ENCODE assay signal across 8 cellular contexts in the genomic region with DNA sequence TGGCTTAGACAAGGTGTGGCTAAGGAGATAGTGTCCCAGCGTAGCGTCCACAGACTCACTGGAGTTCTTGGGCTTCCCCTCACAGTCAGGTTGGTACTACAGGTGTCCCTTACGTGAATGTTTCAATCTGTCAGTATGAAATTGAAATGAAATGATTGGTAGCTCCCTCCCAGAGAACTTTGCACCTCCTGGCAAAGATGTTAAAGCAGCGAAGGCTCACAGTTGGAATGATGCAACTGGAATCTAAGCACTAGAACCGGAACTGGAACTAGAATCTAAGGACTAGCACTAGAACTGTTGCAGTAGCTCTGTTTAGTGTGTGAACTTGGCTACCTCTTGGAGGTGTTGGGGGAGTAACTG. TPM values are rescaled to one million over a fixed set of nuclear protein-coding genes. Genes with fewer than 3 reads are reported as not detected.
A peak's percentile ranks its signal among the peaks of the same experiment; 100 is the strongest.
DNase-seq lines count a peak whose midpoint lies in the region; ATAC-seq, FAIRE-seq and TF ChIP-seq lines count a peak whose summit lies in the region.

No MANE protein-coding gene starts in this region.

- DNase-seq in H7 (peak; percentile 11), immature natural killer cell (no peak), tibial nerve (ENCODE audit: low spot score in 2 of 2) (no peak), GM12891 (ENCODE audit: insufficient read length, low spot score) (no peak)
- no peak for DNase-seq in activated CD4-positive, alpha-beta memory T cell treated with anti-CD3 and anti-CD28 coated beads, Interleukin-2, amount 10 ng/mL, durations not matched to agents 7 days and 5 days
- no peak for DNase-seq in activated CD4-positive, CD25-positive, alpha-beta regulatory T cell treated with anti-CD3 and anti-CD28 coated beads, Interleukin-2, amount 50 U/mL, for 72 hours

- CTCF ChIA-PET in activated CD4-positive, alpha-beta memory T cell treated with anti-CD3 and anti-CD28 coated beads, Interleukin-2, amount 10 ng/mL, durations not matched to agents 7 days and 5 days (lab: Charles Lee) = interaction anchor here (1.3 to 3.9 kb wide), 3 partner anchors 52 to 187 kb away, joined by 3 to 31 read pairs (median 4); a partner anchor contains a TSS

- H3K27me3 Mint-ChIP-seq in activated CD4-positive, alpha-beta memory T cell treated with anti-CD3 and anti-CD28 coated beads, Interleukin-2, amount 10 ng/mL, durations not matched to agents 7 days and 5 days = no peaks in the 10 kb centered on the region
- peaks cover 8 to 16% (median 10%) of the 10 kb centered on the region in 3 donors for H3K27me3 Mint-ChIP-seq in immature natural killer cell (ENCODE audit: low read depth in 3 of 3)

- H3K36me3 Mint-ChIP-seq in activated CD4-positive, alpha-beta memory T cell treated with anti-CD3 and anti-CD28 coated beads, Interleukin-2, amount 10 ng/mL, durations not matched to agents 7 days and 5 days (ENCODE audit: low read depth) = peaks cover 5% of the 10 kb centered on the region
- H3K36me3 Mint-ChIP-seq in immature natural killer cell = no peaks in the 10 kb centered on the region

- TF ChIP-seq CTCF in 22Rv1 (IDR thresholded peaks at IDR 0.05) = no peak
- TF ChIP-seq CTCF in tibial nerve (IDR thresholded peaks at IDR 0.05) = no peak

- H3K27me3 ChIP-seq in H7 (ENCODE audit: control insufficient read depth, insufficient read depth, low read length) (no peaks in the 10 kb centered on the region), tibial nerve (no peaks in the 10 kb centered on the region)

- H3K36me3 ChIP-seq in H7 (replicated peaks; ENCODE audit: control insufficient read depth, insufficient read depth, low read length) = no peaks in the 10 kb centered on the region
- no peaks in the 10 kb centered on the region for H3K36me3 ChIP-seq in tibial nerve

- peak overlapping the region; percentile 92 for H3K4me3 Mint-ChIP-seq in activated CD4-positive, alpha-beta memory T cell treated with anti-CD3 and anti-CD28 coated beads, Interleukin-2, amount 10 ng/mL, durations not matched to agents 7 days and 5 days
- peak overlapping the region; percentile 89 to 97 (median 93) for H3K4me3 Mint-ChIP-seq in immature natural killer cell

- peaks cover 0 to 52% (median 20%) of the 10 kb centered on the region in 4 donors for H3K4me1 ChIP-seq in tibial nerve

- ATAC-seq in GM18868 (IDR thresholded peaks at IDR 0.05; ENCODE audit: unreplicated experiment) = no peak

- H3K27ac Mint-ChIP-seq in activated CD4-positive, alpha-beta memory T cell treated with anti-CD3 and anti-CD28 coated beads, Interleukin-2, amount 10 ng/mL, durations not matched to agents 7 days and 5 days = no peak overlapping the region
- peak overlapping the region in 5 of 6 donors; percentile 92 to 98 (median 94) for H3K27ac Mint-ChIP-seq in immature natural killer cell

- H3K27ac ChIP-seq in 22Rv1 (peak overlapping the region; percentile 72), tibial nerve (peak overlapping the region in 2 of 4 donors; percentile 89 to 92)

- no peak for TF ChIP-seq EP300 in tibial nerve (IDR thresholded peaks at IDR 0.05)

- H3K4me1 Mint-ChIP-seq in activated CD4-positive, alpha-beta memory T cell treated with anti-CD3 and anti-CD28 coated beads, Interleukin-2, amount 10 ng/mL, durations not matched to agents 7 days and 5 days = peaks cover 42% of the 10 kb centered on the region
- H3K4me1 Mint-ChIP-seq in immature natural killer cell = peaks cover 42 to 52% of the 10 kb centered on the region in 2 donors

- POLR2A ChIA-PET in activated CD4-positive, alpha-beta memory T cell treated with anti-CD3 and anti-CD28 coated beads, Interleukin-2, amount 10 ng/mL, durations not matched to agents 7 days and 5 days (lab: Charles Lee) = interaction anchor here (1.4 to 4.6 kb wide), 7 partner anchors 9 to 357 kb away, joined by 4 to 47 read pairs (median 15); a partner anchor contains a TSS

- TF ChIP-seq POLR2A in tibial nerve (IDR thresholded peaks at IDR 0.05) (no peak), GM12891 (IDR thresholded peaks at IDR 0.05; ENCODE audit: low read depth, low read length) (no peak)

- H3K4me3 ChIP-seq in H7 (ENCODE audit: insufficient read depth, low read depth, low read length) (peak overlapping the region; percentile 88), tibial nerve (peak overlapping the region; percentile 59 to 92 (median 73))

- no peaks in the 10 kb centered on the region for H3K9me3 ChIP-seq in tibial nerve

- H3K9me3 Mint-ChIP-seq in activated CD4-positive, alpha-beta memory T cell treated with anti-CD3 and anti-CD28 coated beads, Interleukin-2, amount 10 ng/mL, durations not matched to agents 7 days and 5 days = no peaks in the 10 kb centered on the region
- no peaks in the 10 kb centered on the region for H3K9me3 Mint-ChIP-seq in immature natural killer cell

- 65 to 68% methylated on average over 5 of the region's 5 CpGs for WGBS in tibial nerve, 2 donors

- no peak for FAIRE-seq in GM12891 (lab: Jason Lieb, UNC)

TF ChIP-seq in GM12891, 5 proteins besides CTCF, POLR2A, EP300 and RAD21:
- TF ChIP-seq SPI1 (IDR thresholded peaks at IDR 0.05; ENCODE audit: low read depth, low read length) = no peak

RNA-seq across cellular contexts. Expression of a gene that starts 1.1 kb away (rescaled TPM):
- 21.8 and 26.7 TPM in 2 replicates for total RNA-seq in H7 (2014; rRNA removed; shearing (Covaris generic))
- total RNA-seq in activated CD4-positive, alpha-beta memory T cell treated with anti-CD3 and anti-CD28 coated beads, Interleukin-2, amount 10 ng/mL, durations not matched to agents 7 days and 5 days = 10 to 100 TPM in 1 of 2 experiments, 1 to 10 TPM in 1; 9.2 to 10.0 TPM
- polyA plus RNA-seq in immature natural killer cell = 1 to 10 TPM; 5.2 to 5.8 (median 5.5) TPM
- total RNA-seq in tibial nerve = 10 to 100 TPM in 2 of 4 donors, 1 to 10 TPM in 2; 6.5 to 12.9 (median 10.6) TPM
- 7.8 TPM for polyA plus RNA-seq in GM12891 (2012; ENCODE audit: low read depth, missing spikeins)

RNA-seq across cellular contexts. Expression of a gene that starts 1.4 kb away (rescaled TPM):
- 12.9 and 15.2 TPM in 2 replicates for total RNA-seq in H7 (2014; rRNA removed; shearing (Covaris generic))
- 10 to 100 TPM; 34.9 to 38.2 TPM for total RNA-seq in activated CD4-positive, alpha-beta memory T cell treated with anti-CD3 and anti-CD28 coated beads, Interleukin-2, amount 10 ng/mL, durations not matched to agents 7 days and 5 days
- polyA plus RNA-seq in immature natural killer cell = 10 to 100 TPM in 1 of 3 donors, 1 to 10 TPM in 2; 2.8 to 22.7 (median 8.4) TPM
- 10 to 100 TPM; 25.7 to 43.8 (median 29.2) TPM for total RNA-seq in tibial nerve
- 22.1 TPM for polyA plus RNA-seq in GM12891 (2012; ENCODE audit: low read depth, missing spikeins)

RNA-seq across cellular contexts. Expression of a gene that starts 52.9 kb away (rescaled TPM):
- total RNA-seq in H7 (2014; rRNA removed; shearing (Covaris generic)) = 36.0 and 40.8 TPM in 2 replicates
- 10 to 100 TPM; 34.3 to 38.5 TPM for total RNA-seq in activated CD4-positive, alpha-beta memory T cell treated with anti-CD3 and anti-CD28 coated beads, Interleukin-2, amount 10 ng/mL, durations not matched to agents 7 days and 5 days
- 100 to 1,000 TPM; 136 to 141 (median 137) TPM for polyA plus RNA-seq in immature natural killer cell
- total RNA-seq in tibial nerve = 10 to 100 TPM; 16.3 to 39.1 (median 26.8) TPM
- 41.6 TPM for polyA plus RNA-seq in GM12891 (2012; ENCODE audit: low read depth, missing spikeins)

RNA-seq across cellular contexts. Expression of a gene that starts 53.0 kb away (rescaled TPM):
- total RNA-seq in H7 (2014; rRNA removed; shearing (Covaris generic)) = 34.5 and 38.4 TPM in 2 replicates
- total RNA-seq in activated CD4-positive, alpha-beta memory T cell treated with anti-CD3 and anti-CD28 coated beads, Interleukin-2, amount 10 ng/mL, durations not matched to agents 7 days and 5 days = 10 to 100 TPM; 27.7 to 28.2 TPM
- 10 to 100 TPM; 17.7 to 25.6 (median 25.1) TPM for polyA plus RNA-seq in immature natural killer cell
- 10 to 100 TPM in 2 of 4 donors, 1 to 10 TPM in 2; 9.0 to 14.4 (median 10.9) TPM for total RNA-seq in tibial nerve
- 20.9 TPM for polyA plus RNA-seq in GM12891 (2012; ENCODE audit: low read depth, missing spikeins)
